ENCODE assay signal across 9 cellular contexts in genomic region chr4:186719925-186720694, GRCh38. TPM values are rescaled to one million over a fixed set of nuclear protein-coding genes. Genes with fewer than 3 reads are reported as not detected.
DNase-seq lines count a peak whose midpoint lies in the region; FAIRE-seq and TF ChIP-seq lines count a peak whose summit lies in the region.
"Had no signal": no experiment of that assay in that cellular context is flagged by ENCODE, and none has a peak within 500 bp of the region (broad histone marks: within the 10 kb centered on the region; RNA-seq: fewer than 3 reads in every experiment).

No MANE protein-coding gene starts in this region.

- no peak overlapping the region for H2AK5ac ChIP-seq in neuronal stem cell (ENCODE audit: low read depth, low read length)

- no peak overlapping the region for H3K18ac ChIP-seq in neuronal stem cell (ENCODE audit: low read length)

- H3K36me3 ChIP-seq in WERI-Rb-1 (no peaks in the 10 kb centered on the region), keratinocyte (ENCODE audit: control insufficient read depth in 2 of 2, extremely low read depth in 1 of 2, insufficient read depth in 2 of 2, low read length in 2 of 2) (peaks cover 0 to 15% of the 10 kb centered on the region in 2 experiments), neuronal stem cell (replicated peaks in 1 of 2; ENCODE audit: control insufficient read depth in 2 of 2, insufficient read depth in 2 of 2, low read length in 2 of 2) (peaks cover 0 to 16% of the 10 kb centered on the region in 2 donors), uterus (no peaks in the 10 kb centered on the region)

- H3K4me2 ChIP-seq in keratinocyte (ENCODE audit: control insufficient read depth, extremely low read depth, insufficient read depth, low read depth, low read length): no peak overlapping the region
- no peak overlapping the region for H3K4me2 ChIP-seq in neuronal stem cell (ENCODE audit: insufficient read depth, low read length, poor library complexity, severe bottlenecking)

- dilution Hi-C loops in keratinocyte (cut with MboI; ENCODE audit: extremely low pct_ligation_motif_present, low sequenced_read_pairs): no loop called here

- TF ChIP-seq CTCF in HFF-Myc (IDR thresholded peaks at IDR 0.05; ENCODE audit: low read depth, low read length, missing control alignments) (peak; percentile 15), WERI-Rb-1 (IDR thresholded peaks at IDR 0.05; ENCODE audit: low read depth, low read length) (peak; percentile 48), keratinocyte (optimal IDR thresholded peaks at IDR 0.05 in 1 of 3, IDR thresholded peaks at IDR 0.05 in 1 of 3, conservative IDR thresholded peaks at IDR 0.05 in 1 of 3; ENCODE audit: extremely low read depth in 1 of 3, insufficient read depth in 2 of 3, low read length in 3 of 3) (peak in 2 of 3 experiments; percentile 47 to 51), uterus (IDR thresholded peaks at IDR 0.05) (no peak)

- H3K79me1 ChIP-seq in neuronal stem cell (ENCODE audit: low read depth, low read length): peaks cover 6% of the 10 kb centered on the region

- H3K27me3 ChIP-seq in WERI-Rb-1 (ENCODE audit: insufficient read depth, low read depth, severe bottlenecking) (peaks cover 96% of the 10 kb centered on the region), keratinocyte (ENCODE audit: control insufficient read depth, extremely low read depth, insufficient read depth, low read length) (no peaks in the 10 kb centered on the region), neuronal stem cell (ENCODE audit: control insufficient read depth in 3 of 3, insufficient read depth in 3 of 3, low read depth in 1 of 3, low read length in 3 of 3) (no peaks in the 10 kb centered on the region), uterus (no peaks in the 10 kb centered on the region)

- no peak overlapping the region for H3K4ac ChIP-seq in neuronal stem cell (ENCODE audit: low read length)

- peaks cover 48% of the 10 kb centered on the region for H3K9me3 ChIP-seq in WERI-Rb-1 (ENCODE audit: severe bottlenecking)
- H3K9me3 ChIP-seq in keratinocyte (ENCODE audit: control insufficient read depth, low read depth, low read length): no peaks in the 10 kb centered on the region
- peaks cover 8 to 50% of the 10 kb centered on the region in 2 donors for H3K9me3 ChIP-seq in neuronal stem cell (replicated peaks in 1 of 2; ENCODE audit: control insufficient read depth in 2 of 2, insufficient read depth in 1 of 2, low read depth in 1 of 2, low read length in 2 of 2)
- no peaks in the 10 kb centered on the region for H3K9me3 ChIP-seq in uterus

- H4K20me1 ChIP-seq in keratinocyte (ENCODE audit: control insufficient read depth, extremely low read depth, insufficient read depth, low read length): peaks cover 56% of the 10 kb centered on the region

- H2BK15ac ChIP-seq in neuronal stem cell (ENCODE audit: low read length): no peak overlapping the region

- no peak overlapping the region for H2BK120ac ChIP-seq in neuronal stem cell (ENCODE audit: low read depth, low read length)

- H3K9me1 ChIP-seq in keratinocyte (ENCODE audit: control insufficient read depth, extremely low read depth, insufficient read depth, low read length): no peaks in the 10 kb centered on the region

- H3K23ac ChIP-seq in neuronal stem cell (ENCODE audit: low read depth, low read length, poor library complexity): no peak overlapping the region

- H3K4me3 ChIP-seq in HFF-Myc (replicated peaks; ENCODE audit: low read depth, low read length): no peak overlapping the region
- no peak overlapping the region for H3K4me3 ChIP-seq in WERI-Rb-1 (ENCODE audit: low read depth, low read length)
- peak overlapping the region in 1 of 3 experiments; percentile 75 for H3K4me3 ChIP-seq in keratinocyte (ENCODE audit: control insufficient read depth in 2 of 3, extremely low read depth in 1 of 3, insufficient read depth in 2 of 3, low read depth in 1 of 3, low read length in 3 of 3)
- no peak overlapping the region for H3K4me3 ChIP-seq in neuronal stem cell (ENCODE audit: low read length in 2 of 2)
- no peak overlapping the region for H3K4me3 ChIP-seq in uterus

- intact Hi-C loops in uterus (cut with DNase I; ENCODE audit: low total_unique reads): no loop called here

- H3K4me1 ChIP-seq in keratinocyte (ENCODE audit: control insufficient read depth, extremely low read depth, insufficient read depth, low read length): peaks cover 45% of the 10 kb centered on the region
- no peaks in the 10 kb centered on the region for H3K4me1 ChIP-seq in neuronal stem cell (ENCODE audit: control insufficient read depth in 2 of 2, insufficient read depth in 1 of 2, low read depth in 1 of 2, low read length in 2 of 2)
- no peaks in the 10 kb centered on the region for H3K4me1 ChIP-seq in uterus

- no peak overlapping the region for H2BK5ac ChIP-seq in neuronal stem cell (ENCODE audit: low read length)

- no peak overlapping the region for H3K14ac ChIP-seq in neuronal stem cell (ENCODE audit: low read length)

- no peak for TF ChIP-seq POLR2A in uterus (IDR thresholded peaks at IDR 0.05)

- DNase-seq in COLO668 (lab: John Stamatoyannopoulos, UW; ENCODE audit: unreplicated experiment) (peak; percentile 27), HFF-Myc (ENCODE audit: extremely low read depth, low read depth) (no peak), WERI-Rb-1 (no peak), keratinocyte (ENCODE audit: low read depth, low spot score) (no peak), globus pallidus (ENCODE audit: low spot score) (no peak), middle frontal gyrus (ENCODE audit: extremely low spot score, low spot score) (no peak), neuronal stem cell (ENCODE audit: low spot score) (no peak), uterus (no peak)
- DNase-seq: midbrain had no signal

- WGBS in neuronal stem cell (ENCODE audit: extremely low coverage in 2 of 2, insufficient read length in 2 of 2, insufficient replicate concordance in 1 of 2), 2 donors: no CpG with 5 or more reads among the region's 4 CpGs

- H3K79me2 ChIP-seq in keratinocyte (ENCODE audit: control insufficient read depth, insufficient read depth, low read length): peaks cover 97% of the 10 kb centered on the region

- H2AFZ ChIP-seq in keratinocyte (ENCODE audit: control insufficient read depth, low read length) (no peak overlapping the region), neuronal stem cell (ENCODE audit: low read length) (no peak overlapping the region)

- peak; percentile 73 for FAIRE-seq in keratinocyte (lab: Jason Lieb, UNC)

- no peak overlapping the region for H2BK12ac ChIP-seq in neuronal stem cell (ENCODE audit: low read length)

- no peak overlapping the region for H4K91ac ChIP-seq in neuronal stem cell (ENCODE audit: low read depth, low read length, poor library complexity)

- H4K8ac ChIP-seq in neuronal stem cell (ENCODE audit: low read depth, low read length): no peak overlapping the region

- H3K27ac ChIP-seq in WERI-Rb-1 (no peak overlapping the region), keratinocyte (ENCODE audit: control insufficient read depth, insufficient read depth, low read length) (no peak overlapping the region), neuronal stem cell (replicated peaks; ENCODE audit: low read length) (no peak overlapping the region), uterus (no peak overlapping the region)

- H3K9ac ChIP-seq in keratinocyte (ENCODE audit: control insufficient read depth, extremely low read depth, insufficient read depth, low read length): no peak overlapping the region
- no peak overlapping the region for H3K9ac ChIP-seq in neuronal stem cell (ENCODE audit: low read depth, low read length, poor library complexity)

RNA-seq across cellular contexts. Expression of gene FAT1, which starts 3.5 kb away (rescaled TPM):
- polyA plus RNA-seq in keratinocyte: 329 to 470 TPM (median 330 TPM) in 3 replicates
- 211 TPM for polyA plus RNA-seq in keratinocyte (2011; ENCODE audit: low read depth)
- 72.0 and 90.4 TPM in 2 replicates for polyA plus RNA-seq in keratinocyte (2011; cell fraction: cytosol; rRNA removed)
- 1,599 and 1,663 TPM in 2 replicates for polyA plus RNA-seq in keratinocyte (2011; cell fraction: nucleus; rRNA removed)
- polyA plus RNA-seq in keratinocyte (2012; ENCODE audit: low replicate concordance): 206 and 254 TPM in 2 replicates
- polyA minus RNA-seq in keratinocyte: 2,564 to 2,839 TPM (median 2,810 TPM) in 3 replicates
- 488 TPM for polyA minus RNA-seq in keratinocyte (2011; cell fraction: cytosol; rRNA and poly(A)+ RNA removed)
- 3,580 and 4,840 TPM in 2 replicates for polyA minus RNA-seq in keratinocyte (2011; cell fraction: nucleus; rRNA and poly(A)+ RNA removed)
- polyA plus RNA-seq in neuronal stem cell (2013, experiment 1 of 2): 52.9 TPM
- 54.3 TPM for polyA plus RNA-seq in neuronal stem cell (2013, experiment 2 of 2)
- 100 to 1,000 TPM in 1 of 4 donors, 10 to 100 TPM in 3; 11.5 to 245 (median 52.5) TPM for total RNA-seq in uterus

Comparison
In these comparisons a context has a peak if more than half of its experiments do, and no peak if none do; other contexts are left out.
1. CTCF ChIP-seq: peak in HFF-Myc (single experiment), WERI-Rb-1 (single experiment) and keratinocyte (2 of 3); none in uterus (0 of 4).